ENCODE assay signal across 8 cellular contexts in the genomic region with DNA sequence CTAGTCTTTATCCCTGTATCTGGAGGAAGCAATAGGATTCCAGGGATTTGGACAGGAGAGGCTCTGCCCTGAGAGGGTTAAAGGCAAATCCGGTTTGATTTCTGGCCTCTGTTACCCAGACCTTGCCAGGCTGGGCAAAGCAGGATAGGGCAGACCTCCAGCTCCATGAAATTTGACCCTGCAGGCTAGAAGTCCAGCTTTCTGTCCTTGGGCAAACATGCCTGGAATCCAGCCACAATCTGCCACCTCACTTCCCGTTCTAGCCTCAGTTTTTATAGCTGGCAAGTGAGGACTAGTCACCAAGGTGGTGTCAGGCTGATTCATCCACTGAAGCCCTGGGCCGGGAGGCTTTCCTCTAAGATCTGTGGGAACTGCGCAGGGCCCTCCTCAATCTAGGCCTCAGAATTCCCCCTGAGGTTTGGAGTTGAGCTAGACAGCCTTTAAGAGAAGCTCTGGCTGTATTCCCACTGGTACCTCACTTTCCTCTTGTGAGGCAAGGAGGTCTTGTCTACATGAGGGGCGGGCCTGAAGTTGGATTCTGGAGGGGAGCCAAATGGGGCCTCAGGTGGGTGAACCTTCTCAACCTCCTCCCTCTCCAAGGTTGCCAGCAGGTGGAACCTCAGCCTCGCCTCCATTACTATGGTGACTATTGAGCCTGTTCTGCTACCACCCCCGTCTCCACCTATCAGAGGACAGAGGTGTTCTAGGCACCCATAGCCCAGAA. TPM values are rescaled to one million over a fixed set of nuclear protein-coding genes. Genes with fewer than 3 reads are reported as not detected.
DNase-seq lines count a peak whose midpoint lies in the region; ATAC-seq and TF ChIP-seq lines count a peak whose summit lies in the region.

No MANE protein-coding gene starts in this region.

- no peaks in the 10 kb centered on the region for H3K36me3 ChIP-seq in upper lobe of right lung

- H3K4me3 ChIP-seq in upper lobe of right lung: no peak overlapping the region

- no peaks in the 10 kb centered on the region for H3K9me3 ChIP-seq in upper lobe of right lung

- DNase-seq in COLO668 (lab: John Stamatoyannopoulos, UW; ENCODE audit: unreplicated experiment) (peak; percentile 91), NCI-H1436 treated with DMSO at 0.1 percent for 48 hours (lab: John Stamatoyannopoulos, UW) (peak; percentile 83), T47D (ENCODE audit: low read depth in 1 of 2, low spot score in 1 of 2) (peak; percentile 67 to 96), left kidney (ENCODE audit: low read depth, low spot score) (peak; percentile 65), upper lobe of right lung (peak; percentile 74)

- H3K27ac ChIP-seq in upper lobe of right lung: peak overlapping the region; percentile 72

- H3K27me3 ChIP-seq in upper lobe of right lung: no peaks in the 10 kb centered on the region

- intact Hi-C loops in upper lobe of right lung (cut with DNase I): no loop called here

- ATAC-seq in upper lobe of right lung (peak; percentile 42), GM19035 (IDR thresholded peaks at IDR 0.05; ENCODE audit: unreplicated experiment) (no peak), GM21723 (IDR thresholded peaks at IDR 0.05; ENCODE audit: unreplicated experiment) (no peak), GM21360 (IDR thresholded peaks at IDR 0.05; ENCODE audit: unreplicated experiment) (no peak)

- in situ Hi-C loops in T47D (cut with HindIII; ENCODE audit: low pct_unique_long_range_greater_than_20kb, low sequenced_read_pairs): no loop called here

- H3K4me1 ChIP-seq in upper lobe of right lung: peaks cover 17% of the 10 kb centered on the region

- TF ChIP-seq CTCF in upper lobe of right lung (IDR thresholded peaks at IDR 0.05): no peak

RNA-seq across cellular contexts. Expression of a gene that starts 7.0 kb away (rescaled TPM):
- total RNA-seq in upper lobe of right lung: not detected

RNA-seq across cellular contexts. Expression of a gene that starts 8.4 kb away (rescaled TPM):
- 6.9 TPM for total RNA-seq in upper lobe of right lung

RNA-seq across cellular contexts. Expression of a gene that starts 15.0 kb away (rescaled TPM):
- 63.0 TPM for total RNA-seq in upper lobe of right lung

RNA-seq across cellular contexts. Expression of a gene that starts 19.9 kb away (rescaled TPM):
- 2.7 TPM for total RNA-seq in upper lobe of right lung

RNA-seq across cellular contexts. Expression of a gene that starts 50.9 kb away (rescaled TPM):
- 79.8 TPM for total RNA-seq in upper lobe of right lung
